In genomic region chr11:1534171-1534570, GRCh38 we compare ENCODE assay signal across 21 cellular contexts. TPM values are rescaled to one million over a fixed set of nuclear protein-coding genes. Genes with fewer than 3 reads are reported as not detected.
A peak's percentile ranks its signal among the peaks of the same experiment; 100 is the strongest.
DNase-seq lines count a peak whose midpoint lies in the region; ATAC-seq and TF ChIP-seq lines count a peak whose summit lies in the region.
"Had no signal": no experiment of that assay in that cellular context is flagged by ENCODE, and none has a peak within 500 bp of the region (broad histone marks: within the 10 kb centered on the region; RNA-seq: fewer than 3 reads in every experiment).

No MANE protein-coding gene starts in this region.

- peaks cover 44 to 47% of the 10 kb centered on the region in 2 donors for H3K4me1 Mint-ChIP-seq in natural killer cell
- peaks cover 15 to 29% of the 10 kb centered on the region in 2 donors for H3K4me1 Mint-ChIP-seq in natural killer cell treated with Interleukin-12 subunit alpha and Interleukin-12 subunit beta and Interleukin-15 and Interleukin-18, amount 100 ng/mL, for 72 hours (ENCODE audit: low read depth in 2 of 2)

- H3K27ac ChIP-seq in dorsolateral prefrontal cortex = peak overlapping the region in 30 of 59 donors; percentile 5 to 91 (median 56)
- H3K27ac ChIP-seq: GM23248 had no signal

- TF ChIP-seq CTCF in natural killer cell (IDR thresholded peaks at IDR 0.05) = no peak
- no peak for TF ChIP-seq CTCF in dorsolateral prefrontal cortex (IDR thresholded peaks at IDR 0.05 in 54 of 56, conservative IDR thresholded peaks at IDR 0.05 in 2 of 56; ENCODE audit: low read depth in 1 of 56, partially characterized antibody in 56 of 56)

- H3K9me3 ChIP-seq in skeletal muscle satellite cell (replicated peaks; ENCODE audit: low read length) = no peaks in the 10 kb centered on the region
- H3K9me3 ChIP-seq: BE2C had no signal

- no peaks in the 10 kb centered on the region for H3K36me3 Mint-ChIP-seq in natural killer cell
- no peaks in the 10 kb centered on the region for H3K36me3 Mint-ChIP-seq in natural killer cell treated with Interleukin-12 subunit alpha and Interleukin-12 subunit beta and Interleukin-15 and Interleukin-18, amount 100 ng/mL, for 72 hours
- H3K36me3 Mint-ChIP-seq: IgD-negative memory B cell had no signal

- H3K4me1 ChIP-seq in skeletal muscle satellite cell (ENCODE audit: control insufficient read depth, insufficient read depth, low read length) = peaks cover 44% of the 10 kb centered on the region

- no peaks in the 10 kb centered on the region for H3K9me3 Mint-ChIP-seq in natural killer cell
- no peaks in the 10 kb centered on the region for H3K9me3 Mint-ChIP-seq in natural killer cell treated with Interleukin-12 subunit alpha and Interleukin-12 subunit beta and Interleukin-15 and Interleukin-18, amount 100 ng/mL, for 72 hours
- H3K9me3 Mint-ChIP-seq: H9 had no signal

- intact Hi-C loops in natural killer cell (cut with micrococcal nuclease) = no loop called here
- intact Hi-C loops in dorsolateral prefrontal cortex (cut with DNase I) = no loop called here

- H3K4me2 ChIP-seq in skeletal muscle satellite cell (ENCODE audit: low read length) = peak overlapping the region; percentile 5

- CTCF ChIA-PET in HEK293T (lab: Yijun Ruan, JAX) = no interaction called here

- ATAC-seq in natural killer cell (no peak), HG02973 (IDR thresholded peaks at IDR 0.05; ENCODE audit: unreplicated experiment) (no peak)
- ATAC-seq in natural killer cell treated with Interleukin-12 subunit alpha and Interleukin-12 subunit beta and Interleukin-15 and Interleukin-18, amount 100 ng/mL, for 72 hours = no peak

- H3K27ac Mint-ChIP-seq in natural killer cell = no peak overlapping the region
- H3K27ac Mint-ChIP-seq in natural killer cell treated with Interleukin-12 subunit alpha and Interleukin-12 subunit beta and Interleukin-15 and Interleukin-18, amount 100 ng/mL, for 72 hours = peak overlapping the region in 1 of 2 donors; percentile 59
- H3K27ac Mint-ChIP-seq: IgD-negative memory B cell had no signal

- H3K27me3 ChIP-seq in dorsolateral prefrontal cortex (no peaks in the 10 kb centered on the region), skeletal muscle satellite cell (ENCODE audit: control insufficient read depth, insufficient read depth, low read length) (peaks cover 9% of the 10 kb centered on the region)
- H3K27me3 ChIP-seq: BE2C had no signal

- H3K4me3 Mint-ChIP-seq in natural killer cell = peak overlapping the region; percentile 21
- H3K4me3 Mint-ChIP-seq in natural killer cell treated with Interleukin-12 subunit alpha and Interleukin-12 subunit beta and Interleukin-15 and Interleukin-18, amount 100 ng/mL, for 72 hours = no peak overlapping the region
- H3K4me3 Mint-ChIP-seq: H9, IgD-negative memory B cell had no signal

- H3K36me3 ChIP-seq in skeletal muscle satellite cell (ENCODE audit: insufficient read depth, low read length) = no peaks in the 10 kb centered on the region
- H3K36me3 ChIP-seq: BE2C had no signal

- DNase-seq in natural killer cell (no peak), dorsolateral prefrontal cortex (no peak), HEK293T (ENCODE audit: extremely low spot score) (no peak), NCI-H128 (lab: John Stamatoyannopoulos, UW; ENCODE audit: unreplicated experiment) (no peak)
- DNase-seq in natural killer cell treated with Interleukin-12 subunit alpha and Interleukin-12 subunit beta and Interleukin-15 and Interleukin-18, amount 100 ng/mL, for 72 hours (ENCODE audit: low spot score) = no peak
- DNase-seq: BE2C, DMS53, GDM1, H9, NCI-H1417, NCI-H1694 treated with DMSO at 0.1 percent for 48 hours, NCI-H2081 treated with DMSO at 0.1 percent for 48 hours, NCI-H446, NCI-H526, OCI-M1, SHP77 had no signal

- no peak overlapping the region for H3K9ac ChIP-seq in skeletal muscle satellite cell (ENCODE audit: low read depth, low read length)
- H3K9ac ChIP-seq: GM23248 had no signal

- POLR2A ChIA-PET in HEK293T (lab: Yijun Ruan, JAX) = no interaction called here

- peaks cover 0 to 8% of the 10 kb centered on the region in 2 donors for H3K27me3 Mint-ChIP-seq in natural killer cell (ENCODE audit: low read depth in 2 of 2)
- H3K27me3 Mint-ChIP-seq in natural killer cell treated with Interleukin-12 subunit alpha and Interleukin-12 subunit beta and Interleukin-15 and Interleukin-18, amount 100 ng/mL, for 72 hours = peaks cover 7 to 9% of the 10 kb centered on the region in 2 donors

- H3K4me3 ChIP-seq in dorsolateral prefrontal cortex (peak overlapping the region in 4 of 59 donors; percentile 5 to 18 (median 16)), skeletal muscle satellite cell (ENCODE audit: low read length) (no peak overlapping the region)
- H3K4me3 ChIP-seq: GM23248 had no signal

TF ChIP-seq in HEK293T, 16 proteins besides CTCF, POLR2A, EP300 and RAD21:
- TF ChIP-seq FOXM1 (IDR thresholded peaks at IDR 0.05; ENCODE audit: borderline replicate concordance) (no peak), HDGF (IDR thresholded peaks at IDR 0.05; ENCODE audit: borderline replicate concordance) (no peak), NFRKB (IDR thresholded peaks at IDR 0.05) (no peak), CTBP1 (IDR thresholded peaks at IDR 0.05; ENCODE audit: borderline replicate concordance) (no peak), BHLHE40 (IDR thresholded peaks at IDR 0.05; ENCODE audit: borderline replicate concordance) (no peak), LEF1 (IDR thresholded peaks at IDR 0.05; ENCODE audit: borderline replicate concordance) (no peak), PKNOX1 (IDR thresholded peaks at IDR 0.05) (no peak), SUZ12 (IDR thresholded peaks at IDR 0.05) (no peak), TARDBP (IDR thresholded peaks at IDR 0.05) (no peak), SP1 (IDR thresholded peaks at IDR 0.05) (no peak), FOXA1 (IDR thresholded peaks at IDR 0.05) (no peak), ARNT (IDR thresholded peaks at IDR 0.05) (no peak)
TF ChIP-seq in HEK293T: peak in this region for 0.

RNA-seq across cellular contexts. Expression of gene DUSP8, which starts 37.9 kb away (rescaled TPM):
- total RNA-seq in natural killer cell = 10 to 100 TPM; 24.1 to 47.3 (median 38.4) TPM
- total RNA-seq in natural killer cell treated with Interleukin-12 subunit alpha and Interleukin-12 subunit beta and Interleukin-15 and Interleukin-18, amount 100 ng/mL, for 72 hours = 1 to 10 TPM; 4.2 to 5.4 TPM
- 100 to 1,000 TPM in 11 of 120 experiments, 10 to 100 TPM in 109; 41.1 to 144 (median 77.7) TPM for total RNA-seq in dorsolateral prefrontal cortex
- total RNA-seq in skeletal muscle satellite cell (2012; rRNA removed) = not detected in 2 replicates

RNA-seq across cellular contexts. Expression of gene MOB2, which starts 47.6 kb away (rescaled TPM):
- 10 to 100 TPM; 61.9 to 79.6 (median 78.5) TPM for total RNA-seq in natural killer cell
- total RNA-seq in natural killer cell treated with Interleukin-12 subunit alpha and Interleukin-12 subunit beta and Interleukin-15 and Interleukin-18, amount 100 ng/mL, for 72 hours = 10 to 100 TPM; 40.0 to 42.7 TPM
- 10 to 100 TPM; 36.6 to 90.5 (median 52.1) TPM for total RNA-seq in dorsolateral prefrontal cortex
- total RNA-seq in skeletal muscle satellite cell (2012; rRNA removed) = 14.2 and 22.1 TPM in 2 replicates

RNA-seq across cellular contexts. Expression of gene KRTAP5-1, which starts 50.9 kb away (rescaled TPM):
- total RNA-seq in natural killer cell (not detected), dorsolateral prefrontal cortex (not detected)
- not detected for total RNA-seq in natural killer cell treated with Interleukin-12 subunit alpha and Interleukin-12 subunit beta and Interleukin-15 and Interleukin-18, amount 100 ng/mL, for 72 hours
- total RNA-seq in skeletal muscle satellite cell (2012; rRNA removed) = not detected in 2 replicates
- total RNA-seq: A673, GM23248, H9 had no signal
